In genomic region chr4:156999175-156999517, GRCh38 we compare ENCODE assay signal across 8 cellular contexts. TPM values are rescaled to one million over a fixed set of nuclear protein-coding genes. Genes with fewer than 3 reads are reported as not detected.
DNase-seq lines count a peak whose midpoint lies in the region; ATAC-seq and TF ChIP-seq lines count a peak whose summit lies in the region.

No MANE protein-coding gene starts in this region.

- H3K27ac Mint-ChIP-seq in progenitor cell of endocrine pancreas, result no peak overlapping the region

- DNase-seq in HFF-Myc (ENCODE audit: extremely low read depth, low read depth) (peak; percentile 99), RWPE2 (ENCODE audit: low spot score) (peak; percentile 62), foreskin keratinocyte (peak; percentile 94 to 98), GOT3 (lab: John Stamatoyannopoulos, UW) (no peak), progenitor cell of endocrine pancreas (ENCODE audit: low spot score, unreplicated experiment) (no peak), D341Med (ENCODE audit: low spot score) (no peak)

- TF ChIP-seq CTCF in HFF-Myc (IDR thresholded peaks at IDR 0.05; ENCODE audit: low read depth, low read length, missing control alignments), result no peak
- no peak for TF ChIP-seq CTCF in RWPE2 (IDR thresholded peaks at IDR 0.05; ENCODE audit: poor library complexity, severe bottlenecking)
- no peak for TF ChIP-seq CTCF in foreskin keratinocyte (conservative IDR thresholded peaks at IDR 0.05)
- TF ChIP-seq CTCF in progenitor cell of endocrine pancreas (IDR thresholded peaks at IDR 0.05; ENCODE audit: unreplicated experiment), result no peak

- no peak overlapping the region for H3K4me3 Mint-ChIP-seq in progenitor cell of endocrine pancreas (ENCODE audit: low read depth)

- H3K27me3 Mint-ChIP-seq in progenitor cell of endocrine pancreas, result no peaks in the 10 kb centered on the region

- no peaks in the 10 kb centered on the region for H3K36me3 Mint-ChIP-seq in progenitor cell of endocrine pancreas (ENCODE audit: insufficient read depth)

- H3K9me3 ChIP-seq in RWPE2 (ENCODE audit: severe bottlenecking), result peaks cover 8% of the 10 kb centered on the region
- no peaks in the 10 kb centered on the region for H3K9me3 ChIP-seq in skeletal muscle satellite cell (replicated peaks; ENCODE audit: low read length)

- H3K9me3 Mint-ChIP-seq in progenitor cell of endocrine pancreas (ENCODE audit: low read depth), result peaks cover 6% of the 10 kb centered on the region

- H3K27ac ChIP-seq in RWPE2 (ENCODE audit: poor library complexity, severe bottlenecking) (peak overlapping the region; percentile 92), foreskin keratinocyte (no peak overlapping the region)

- H3K4me2 ChIP-seq in skeletal muscle satellite cell (ENCODE audit: low read length), result peak overlapping the region; percentile 67

- no peaks in the 10 kb centered on the region for H3K4me1 Mint-ChIP-seq in progenitor cell of endocrine pancreas (ENCODE audit: low read depth)

- H3K36me3 ChIP-seq in RWPE2 (ENCODE audit: low read depth) (no peaks in the 10 kb centered on the region), skeletal muscle satellite cell (ENCODE audit: insufficient read depth, low read length) (no peaks in the 10 kb centered on the region)

- H3K27me3 ChIP-seq in RWPE2 (ENCODE audit: insufficient read depth, poor library complexity, severe bottlenecking) (no peaks in the 10 kb centered on the region), foreskin keratinocyte (no peaks in the 10 kb centered on the region), skeletal muscle satellite cell (ENCODE audit: control insufficient read depth, insufficient read depth, low read length) (no peaks in the 10 kb centered on the region)

- ATAC-seq in RWPE2 (ENCODE audit: low read depth) (peak; percentile 82), foreskin keratinocyte (peak; percentile 80), HG03159 (IDR thresholded peaks at IDR 0.05; ENCODE audit: unreplicated experiment) (no peak)

- peak overlapping the region; percentile 57 for H3K9ac ChIP-seq in skeletal muscle satellite cell (ENCODE audit: low read depth, low read length)

- H3K4me3 ChIP-seq in HFF-Myc (replicated peaks; ENCODE audit: low read depth, low read length) (no peak overlapping the region), RWPE2 (ENCODE audit: severe bottlenecking) (no peak overlapping the region), skeletal muscle satellite cell (ENCODE audit: low read length) (no peak overlapping the region)

- H3K4me1 ChIP-seq in RWPE2 (ENCODE audit: insufficient read depth, poor library complexity, severe bottlenecking) (peaks cover 33% of the 10 kb centered on the region), foreskin keratinocyte (peaks cover 10% of the 10 kb centered on the region), skeletal muscle satellite cell (ENCODE audit: control insufficient read depth, insufficient read depth, low read length) (peaks cover 33% of the 10 kb centered on the region)

RNA-seq across cellular contexts. Expression of gene PDGFC, which starts 27.5 kb away (rescaled TPM):
- total RNA-seq in foreskin keratinocyte, result 36.6 and 41.4 TPM in 2 replicates
- 13.9 and 14.2 TPM in 2 replicates for polyA plus RNA-seq in foreskin keratinocyte
- 54.8 and 55.0 TPM in 2 replicates for total RNA-seq in skeletal muscle satellite cell (2012; rRNA removed)
- total RNA-seq in progenitor cell of endocrine pancreas, result 42.2 and 42.5 TPM in 2 replicates

Comparison
In these comparisons a context has a peak if more than half of its experiments do, and no peak if none do; other contexts are left out.
1. DNase-seq: peak in HFF-Myc (single experiment), RWPE2 (single experiment) and foreskin keratinocyte (2 of 2); none in GOT3 (single experiment), progenitor cell of endocrine pancreas (single experiment) and D341Med (single experiment).